9 cellular contexts compared by ENCODE assay signal in genomic region chr10:93916257-93917063, GRCh38. TPM values are rescaled to one million over a fixed set of nuclear protein-coding genes. Genes with fewer than 3 reads are reported as not detected.
DNase-seq lines count a peak whose midpoint lies in the region; ATAC-seq, FAIRE-seq and TF ChIP-seq lines count a peak whose summit lies in the region.
"Had no signal": no experiment of that assay in that cellular context is flagged by ENCODE, and none has a peak within 500 bp of the region (broad histone marks: within the 10 kb centered on the region; RNA-seq: fewer than 3 reads in every experiment).

No MANE protein-coding gene starts in this region.

- H3K4me1 ChIP-seq in endothelial cell of umbilical vein (ENCODE audit: control insufficient read depth, extremely low read depth, insufficient read depth, low read length): peaks cover 7% of the 10 kb centered on the region

- no peaks in the 10 kb centered on the region for H3K9me1 ChIP-seq in endothelial cell of umbilical vein (replicated peaks; ENCODE audit: control insufficient read depth, extremely low read depth, insufficient read depth, low read length)

- dilution Hi-C loops in endothelial cell of umbilical vein (cut with MboI; ENCODE audit: extremely low pct_ligation_motif_present, low sequenced_read_pairs): no loop called here

- no peak overlapping the region for H3K4me3 ChIP-seq in endothelial cell of umbilical vein (replicated peaks in 1 of 3; ENCODE audit: insufficient read depth in 1 of 3, low read depth in 1 of 3, low read length in 3 of 3)
- H3K4me3 ChIP-seq: BLaER1 treated with 17β-estradiol and CSF1 and Interleukin-3, amounts not matched to agents 10 nM and 100 nM had no signal

- H3K4me2 ChIP-seq in endothelial cell of umbilical vein (ENCODE audit: insufficient read depth, low read length): no peak overlapping the region
- H3K4me2 ChIP-seq: BLaER1 treated with 17β-estradiol and CSF1 and Interleukin-3, amounts not matched to agents 10 nM and 100 nM had no signal

- BruUV-seq in endothelial cell of umbilical vein (replicated peaks; lab: Mats Ljungman, UMichigan): no TSS peak

- no peaks in the 10 kb centered on the region for H3K36me3 ChIP-seq in endothelial cell of umbilical vein (ENCODE audit: control insufficient read depth in 2 of 2, extremely low read depth in 1 of 2, insufficient read depth in 2 of 2, low read length in 2 of 2)

- no peaks in the 10 kb centered on the region for H3K79me2 ChIP-seq in endothelial cell of umbilical vein (ENCODE audit: control insufficient read depth, insufficient read depth, low read length)

- no peak overlapping the region for H3K9ac ChIP-seq in endothelial cell of umbilical vein (replicated peaks; ENCODE audit: extremely low read depth, insufficient read depth, low read length)
- H3K9ac ChIP-seq: BLaER1 treated with 17β-estradiol and CSF1 and Interleukin-3, amounts not matched to agents 10 nM and 100 nM had no signal

- CTCF ChIA-PET in endothelial cell of umbilical vein (lab: Charles Lee): interaction anchor here (0.6 to 3.3 kb wide), 32 partner anchors 8 to 528 kb away, joined by 3 to 157 read pairs (median 4); partner anchors contain the start of genes FRA10AC1 and SLC35G1

- no peak overlapping the region for H2AFZ ChIP-seq in endothelial cell of umbilical vein (ENCODE audit: low read depth, low read length)

- no peaks in the 10 kb centered on the region for H3K27me3 ChIP-seq in endothelial cell of umbilical vein (ENCODE audit: control insufficient read depth in 2 of 2, insufficient read depth in 2 of 2, low read length in 2 of 2)
- H3K27me3 ChIP-seq: BLaER1 treated with 17β-estradiol and CSF1 and Interleukin-3, amounts not matched to agents 10 nM and 100 nM had no signal

- DNase-seq in NCI-H1417 (lab: John Stamatoyannopoulos, UW): peak; percentile 3 to 61 (median 15)
- no peak for DNase-seq in NCI-H1417 treated with DMSO at 0.1 percent for 48 hours (lab: John Stamatoyannopoulos, UW)
- DNase-seq in NCI-H748 (lab: John Stamatoyannopoulos, UW; ENCODE audit: unreplicated experiment): peak; percentile 59
- peak; percentile 31 for DNase-seq in endothelial cell of umbilical vein (ENCODE audit: low read depth, low spot score)
- peak; percentile 18 for DNase-seq in non-pigmented ciliary epithelial cell (ENCODE audit: low read depth)

- no peaks in the 10 kb centered on the region for H4K20me1 ChIP-seq in endothelial cell of umbilical vein (replicated peaks; ENCODE audit: control insufficient read depth, extremely low read depth, insufficient read depth, low read length)
- H4K20me1 ChIP-seq: BLaER1 treated with 17β-estradiol and CSF1 and Interleukin-3, amounts not matched to agents 10 nM and 100 nM had no signal

- intact Hi-C loops in endothelial cell of umbilical vein (cut with micrococcal nuclease): loop anchor here (1.0 to 5.0 kb wide), 2 partner anchors 404 to 526 kb away; no protein-coding TSS in a partner anchor

- TF ChIP-seq CTCF in endothelial cell of umbilical vein (IDR thresholded peaks at IDR 0.05; ENCODE audit: extremely low read depth in 1 of 2, insufficient read depth in 1 of 2, low read depth in 1 of 2, low read length in 2 of 2): peak in 1 of 2 donors; percentile 33

- no peak for TF ChIP-seq POLR2A in endothelial cell of umbilical vein (IDR thresholded peaks at IDR 0.05; ENCODE audit: low read depth, low read length)

- no peak for ATAC-seq in HG03196 (IDR thresholded peaks at IDR 0.05; ENCODE audit: unreplicated experiment)
- no peak for ATAC-seq in GM21786 (IDR thresholded peaks at IDR 0.05; ENCODE audit: unreplicated experiment)
- ATAC-seq in HG03457 (IDR thresholded peaks at IDR 0.05; ENCODE audit: unreplicated experiment): no peak

- POLR2A ChIA-PET in endothelial cell of umbilical vein (lab: Charles Lee): no interaction called here

- H3K27ac ChIP-seq in endothelial cell of umbilical vein (ENCODE audit: insufficient read depth, low read depth, low read length): no peak overlapping the region
- H3K27ac ChIP-seq: BLaER1 treated with 17β-estradiol and CSF1 and Interleukin-3, amounts not matched to agents 10 nM and 100 nM had no signal

- no peaks in the 10 kb centered on the region for H3K9me3 ChIP-seq in endothelial cell of umbilical vein (replicated peaks; ENCODE audit: control insufficient read depth, insufficient read depth, low read length)

- FAIRE-seq in endothelial cell of umbilical vein (lab: Jason Lieb, UNC): peak; percentile 89

TF ChIP-seq in endothelial cell of umbilical vein, 7 proteins besides CTCF, POLR2A, EP300 and RAD21:
- TF ChIP-seq FOS (IDR thresholded peaks at IDR 0.05; ENCODE audit: borderline replicate concordance, insufficient read depth, low read length) (no peak), EZH2 (IDR thresholded peaks at IDR 0.05; ENCODE audit: borderline replicate concordance, low read depth, low read length, severe bottlenecking) (no peak), GATA2 (IDR thresholded peaks at IDR 0.05; ENCODE audit: insufficient read depth, insufficient read length, low read depth, low read length) (no peak), POLR2AphosphoS5 (IDR thresholded peaks at IDR 0.05; ENCODE audit: insufficient read depth, low read depth, low read length) (no peak), MAX (IDR thresholded peaks at IDR 0.05; ENCODE audit: insufficient read depth, insufficient read length) (no peak), MYC (IDR thresholded peaks at IDR 0.05; ENCODE audit: low read depth, low read length) (no peak), JUN (IDR thresholded peaks at IDR 0.05; ENCODE audit: borderline replicate concordance, insufficient read depth, insufficient read length, low read depth) (no peak)

RNA-seq across cellular contexts. Expression of gene SLC35G1, which starts 22.7 kb away (rescaled TPM):
- 3.3 and 4.1 TPM in 2 replicates for total RNA-seq in endothelial cell of umbilical vein
- polyA plus RNA-seq in endothelial cell of umbilical vein: 2.4 and 2.5 TPM in 2 replicates
- 2.3 and 2.9 TPM in 2 replicates for polyA plus RNA-seq in endothelial cell of umbilical vein (2011; cell fraction: cytosol; rRNA removed)
- 2.1 and 2.6 TPM in 2 replicates for polyA plus RNA-seq in endothelial cell of umbilical vein (2011; cell fraction: nucleus; rRNA removed)
- 3.7 and 4.5 TPM in 2 replicates for polyA plus RNA-seq in endothelial cell of umbilical vein (2012)
- polyA minus RNA-seq in endothelial cell of umbilical vein: 3.4 and 3.5 TPM in 2 replicates
- polyA minus RNA-seq in endothelial cell of umbilical vein (2011; cell fraction: cytosol; rRNA and poly(A)+ RNA removed): 7.5 TPM
- polyA minus RNA-seq in endothelial cell of umbilical vein (2011; cell fraction: nucleus; rRNA and poly(A)+ RNA removed): 1.8 and 2.2 TPM in 2 replicates
